ENCODE assay signal across 16 cellular contexts in the genomic region with DNA sequence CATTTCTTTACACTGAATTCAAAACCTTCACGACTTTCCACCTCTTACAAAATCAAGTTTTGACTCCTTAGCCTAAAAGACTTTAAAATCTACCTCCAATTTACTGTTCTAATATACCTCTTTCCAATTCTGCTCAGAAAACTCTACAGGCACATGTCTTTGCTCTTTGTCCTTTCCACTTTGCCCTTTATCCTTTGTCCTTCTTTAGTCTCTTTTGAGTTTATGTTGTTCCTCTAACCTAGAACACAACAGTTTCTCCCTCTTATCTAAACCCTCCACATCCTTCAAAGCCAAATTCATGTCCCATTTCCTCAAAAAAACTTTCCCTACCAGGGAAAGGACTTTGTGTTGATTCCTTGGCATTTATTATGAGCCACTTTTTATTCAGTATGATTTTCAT. TPM values are rescaled to one million over a fixed set of nuclear protein-coding genes. Genes with fewer than 3 reads are reported as not detected.
DNase-seq lines count a peak whose midpoint lies in the region; ATAC-seq and TF ChIP-seq lines count a peak whose summit lies in the region.
"Had no signal": no experiment of that assay in that cellular context is flagged by ENCODE, and none has a peak within 500 bp of the region (broad histone marks: within the 10 kb centered on the region; RNA-seq: fewer than 3 reads in every experiment).

No MANE protein-coding gene starts in this region.

- no peaks in the 10 kb centered on the region for H3K9me3 ChIP-seq in CD4-positive, CD25-positive, alpha-beta regulatory T cell (ENCODE audit: control insufficient read depth in 2 of 2, low read length in 2 of 2)
- no peaks in the 10 kb centered on the region for H3K9me3 ChIP-seq in HAP-1
- H3K9me3 ChIP-seq: ascending aorta, BE2C had no signal

- H3K4me3 Mint-ChIP-seq in CD4-positive, CD25-positive, alpha-beta regulatory T cell: peak overlapping the region in 2 of 4 donors; percentile 1 to 14
- H3K4me3 Mint-ChIP-seq in mesothelial cell of epicardium: peak overlapping the region; percentile 0

- peaks cover 14 to 35% (median 23%) of the 10 kb centered on the region in 4 donors for H3K4me1 Mint-ChIP-seq in CD4-positive, CD25-positive, alpha-beta regulatory T cell
- peaks cover 19% of the 10 kb centered on the region for H3K4me1 Mint-ChIP-seq in mesothelial cell of epicardium

- peaks cover 27% of the 10 kb centered on the region for H3K4me1 ChIP-seq in CD4-positive, CD25-positive, alpha-beta regulatory T cell (ENCODE audit: control insufficient read depth, insufficient read depth, low read length, poor library complexity, severe bottlenecking)
- peaks cover 12% of the 10 kb centered on the region for H3K4me1 ChIP-seq in HAP-1
- H3K4me1 ChIP-seq: BE2C had no signal

- no peak overlapping the region for H3K27ac ChIP-seq in CD4-positive, CD25-positive, alpha-beta regulatory T cell (ENCODE audit: insufficient read depth, low read length, poor library complexity, severe bottlenecking)
- H3K27ac ChIP-seq in VCaP: peak overlapping the region; percentile 68; the same call in 1 of the 2 replicates
- H3K27ac ChIP-seq: ascending aorta, coronary artery had no signal

- H3K27me3 Mint-ChIP-seq in CD4-positive, CD25-positive, alpha-beta regulatory T cell: peaks cover 7% of the 10 kb centered on the region
- no peaks in the 10 kb centered on the region for H3K27me3 Mint-ChIP-seq in mesothelial cell of epicardium (ENCODE audit: low read depth)

- no peak for DNase-seq in CD4-positive, CD25-positive, alpha-beta regulatory T cell
- DNase-seq in HAP-1 (ENCODE audit: low spot score in 2 of 2) (no peak), mesothelial cell of epicardium (ENCODE audit: low spot score in 2 of 2, unreplicated experiment in 2 of 2) (no peak), ureter (ENCODE audit: low spot score) (no peak), left colon (no peak)
- no peak for DNase-seq in stimulated activated CD4-positive, alpha-beta T cell treated with anti-CD3 and anti-CD28 coated beads, Interleukin-4, amount 100 ng/mL, for 24 hours
- DNase-seq: activated effector memory CD4-positive, alpha-beta T cell treated with Interleukin-2 at 50 U/mL for 16 hours; BE2C; erythroblast; MM.1S; NCI-H2029; NCI-H510A treated with DMSO at 0.1 percent for 48 hours; posterior cingulate gyrus had no signal

- TF ChIP-seq CTCF in VCaP (conservative IDR thresholded peaks at IDR 0.05) (no peak), mesothelial cell of epicardium (IDR thresholded peaks at IDR 0.05; ENCODE audit: unreplicated experiment) (no peak)

- H3K4me3 ChIP-seq in CD4-positive, CD25-positive, alpha-beta regulatory T cell (ENCODE audit: low read depth, low read length): peak overlapping the region; percentile 96
- 0 out of 2 replicates have a peak overlapping the region, but pooled peaks have one; percentile 0 for H3K4me3 ChIP-seq in HAP-1

- peaks cover 0 to 4% (median 0%) of the 10 kb centered on the region in 7 donors for H3K9me3 Mint-ChIP-seq in CD4-positive, CD25-positive, alpha-beta regulatory T cell
- peaks cover 3% of the 10 kb centered on the region for H3K9me3 Mint-ChIP-seq in mesothelial cell of epicardium

- ATAC-seq in CD4-positive, CD25-positive, alpha-beta regulatory T cell (ENCODE audit: low read depth in 2 of 2): no peak
- no peak for ATAC-seq in left colon

- H3K36me3 ChIP-seq in CD4-positive, CD25-positive, alpha-beta regulatory T cell (ENCODE audit: control insufficient read depth, insufficient read depth, low read length): no peaks in the 10 kb centered on the region
- 0 out of 2 replicates have a peak, but pooled peaks cover 3% of the 10 kb centered on the region for H3K36me3 ChIP-seq in HAP-1 (replicated peaks)
- H3K36me3 ChIP-seq: ascending aorta, BE2C had no signal

- H3K27me3 ChIP-seq in CD4-positive, CD25-positive, alpha-beta regulatory T cell (ENCODE audit: control insufficient read depth, insufficient read depth, low read length): no peaks in the 10 kb centered on the region
- H3K27me3 ChIP-seq in HAP-1 (ENCODE audit: low read depth): no peaks in the 10 kb centered on the region
- H3K27me3 ChIP-seq: ascending aorta, BE2C had no signal

- in situ Hi-C loops in HAP-1 (cut with MboI; ENCODE audit: low sequenced_read_pairs): no loop called here

- no peak overlapping the region for H3K27ac Mint-ChIP-seq in CD4-positive, CD25-positive, alpha-beta regulatory T cell
- no peak overlapping the region for H3K27ac Mint-ChIP-seq in mesothelial cell of epicardium

- peaks cover 7% of the 10 kb centered on the region for H3K36me3 Mint-ChIP-seq in CD4-positive, CD25-positive, alpha-beta regulatory T cell
- peaks cover 8% of the 10 kb centered on the region for H3K36me3 Mint-ChIP-seq in mesothelial cell of epicardium

- intact Hi-C loops in left colon (cut with DNase I, micrococcal nuclease): no loop called here

RNA-seq across cellular contexts. Expression of a gene that starts 1.4 kb away (rescaled TPM):
- not detected for total RNA-seq in CD4-positive, CD25-positive, alpha-beta regulatory T cell
- polyA plus RNA-seq in CD4-positive, CD25-positive, alpha-beta regulatory T cell: under 1 TPM in 2 of 4 donors, not detected in 2; 0.61 to 0.71 TPM
- 4.8 to 5.1 TPM (median 5.0 TPM) in 3 replicates for total RNA-seq in mesothelial cell of epicardium
- 5.5 TPM for total RNA-seq in ureter
- total RNA-seq in left colon: under 1 TPM in 1 of 2 donors, not detected in 1; 0.70 TPM
- total RNA-seq: ascending aorta had no signal

RNA-seq across cellular contexts. Expression of a gene that starts 5.8 kb away (rescaled TPM):
- 142 TPM for total RNA-seq in CD4-positive, CD25-positive, alpha-beta regulatory T cell
- polyA plus RNA-seq in CD4-positive, CD25-positive, alpha-beta regulatory T cell: 100 to 1,000 TPM in 1 of 4 donors, 10 to 100 TPM in 3; 84.5 to 110 (median 95.3) TPM
- total RNA-seq in mesothelial cell of epicardium: 66.3 to 71.9 TPM (median 69.1 TPM) in 3 replicates
- total RNA-seq in ureter: 63.3 TPM
- total RNA-seq in left colon: 100 to 1,000 TPM in 1 of 2 donors, 10 to 100 TPM in 1; 59.6 to 102 TPM

RNA-seq across cellular contexts. Expression of a gene that starts 46.1 kb away (rescaled TPM):
- total RNA-seq in CD4-positive, CD25-positive, alpha-beta regulatory T cell: 13.5 TPM
- 10 to 100 TPM; 24.6 to 32.4 (median 30.4) TPM for polyA plus RNA-seq in CD4-positive, CD25-positive, alpha-beta regulatory T cell
- total RNA-seq in mesothelial cell of epicardium: 22.2 to 24.9 TPM (median 22.6 TPM) in 3 replicates
- 23.5 TPM for total RNA-seq in ureter
- total RNA-seq in left colon: 10 to 100 TPM; 15.0 to 19.3 TPM
